ENCODE assay signal across 10 cellular contexts in the genomic region with DNA sequence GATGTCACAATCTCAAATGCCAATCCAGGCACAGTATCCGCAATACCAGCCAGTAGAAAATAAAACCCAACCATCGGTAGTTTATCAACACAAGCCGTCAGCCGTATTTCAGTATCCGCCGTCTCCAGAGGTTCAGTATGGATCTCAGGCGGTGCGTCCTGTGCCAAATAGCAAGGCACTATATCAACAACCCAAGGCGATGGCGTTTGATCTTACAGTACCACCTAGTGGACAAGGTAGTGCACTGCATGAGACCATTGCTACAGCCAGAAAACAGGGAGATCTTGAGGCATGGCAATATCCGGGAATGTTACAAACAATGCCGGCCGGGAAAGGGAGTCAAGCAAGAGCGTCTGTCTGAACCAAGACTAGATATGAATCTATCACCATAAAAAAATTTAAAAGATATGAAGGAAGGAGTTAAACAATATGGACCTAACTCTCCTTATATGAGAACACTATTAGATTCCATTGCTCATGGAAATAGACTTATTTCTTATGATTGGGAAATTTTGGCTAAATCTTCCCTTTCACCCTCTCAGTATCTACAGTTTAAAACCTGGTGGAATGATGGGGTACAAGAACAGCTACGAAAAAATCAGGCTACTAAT. TPM values are rescaled to one million over a fixed set of nuclear protein-coding genes. Genes with fewer than 3 reads are reported as not detected.
DNase-seq lines count a peak whose midpoint lies in the region; ATAC-seq, FAIRE-seq and TF ChIP-seq lines count a peak whose summit lies in the region.
"Not testable (repeated sequence)": the region's sequence is repeated elsewhere in the genome, so short reads cannot be mapped to it uniquely, and the experiment has no call there.
"Had no signal": no experiment of that assay in that cellular context is flagged by ENCODE, and none has a peak within 500 bp of the region (broad histone marks: within the 10 kb centered on the region; RNA-seq: fewer than 3 reads in every experiment).

No MANE protein-coding gene starts in this region.

- intact Hi-C loops in Caco-2 (cut with micrococcal nuclease; ENCODE audit: unreplicated experiment), result loop anchor here (5.0 kb wide), 1 partner anchor 121 kb away; no protein-coding TSS in a partner anchor
- intact Hi-C loops in mammary epithelial cell (cut with micrococcal nuclease), result loop anchor here (2.0 kb wide), 1 partner anchor 123 kb away; no protein-coding TSS in a partner anchor
- intact Hi-C loops in pancreas (cut with DNase I), result not testable (repeated sequence)

- not testable (repeated sequence) for H3K27ac ChIP-seq in mammary epithelial cell (ENCODE audit: insufficient read depth, low read depth, low read length); pancreas
- H3K27ac ChIP-seq in subcutaneous abdominal adipose tissue (ENCODE audit: low read depth, low read length), result peak overlapping the region; percentile 11

- not testable (repeated sequence) for H3K27ac Mint-ChIP-seq in Caco-2 (ENCODE audit: unreplicated experiment)

- H3K79me2 ChIP-seq in mammary epithelial cell (ENCODE audit: insufficient read depth, low read length), result not testable (repeated sequence)

- peak in 3 of 4 donors; percentile 59 to 81 (median 65) for ATAC-seq in pancreas

- not testable (repeated sequence) for H3K9me3 Mint-ChIP-seq in Caco-2 (ENCODE audit: unreplicated experiment)

- H3K36me3 Mint-ChIP-seq in Caco-2 (ENCODE audit: insufficient read depth, unreplicated experiment), result not testable (repeated sequence)

- POLR2A ChIA-PET in Caco-2 (lab: Charles Lee), result not testable (repeated sequence)

- TF ChIP-seq CTCF in Caco-2 (IDR thresholded peaks at IDR 0.05; ENCODE audit: insufficient read depth in 1 of 2, low read depth in 1 of 2, low read length in 1 of 2, severe bottlenecking in 1 of 2, unreplicated experiment in 1 of 2), result peak; percentile 41 to 76
- peak; percentile 22 to 50 for TF ChIP-seq CTCF in mammary epithelial cell (conservative IDR thresholded peaks at IDR 0.05 in 1 of 2, IDR thresholded peaks at IDR 0.05 in 1 of 2; ENCODE audit: extremely low read depth in 1 of 2, insufficient read depth in 1 of 2, low read depth in 1 of 2, low read length in 2 of 2)
- TF ChIP-seq CTCF in pancreas (IDR thresholded peaks at IDR 0.05), result peak; percentile 69 to 92 (median 77)

- not testable (repeated sequence) for H3K9ac ChIP-seq in NT2/D1 (ENCODE audit: insufficient read length, low read depth); mammary epithelial cell (ENCODE audit: insufficient read depth, low read length); subcutaneous abdominal adipose tissue (ENCODE audit: low read length in 5 of 5)

- H3K27me3 ChIP-seq in Caco-2 (replicated peaks; ENCODE audit: control insufficient read depth, insufficient read depth, low read length); NT2/D1 (ENCODE audit: insufficient read depth, insufficient read length); mammary epithelial cell (ENCODE audit: insufficient read depth, low read length); pancreas; subcutaneous abdominal adipose tissue (ENCODE audit: control insufficient read depth in 5 of 5, insufficient read depth in 4 of 5, low read length in 5 of 5): not testable (repeated sequence)

- not testable (repeated sequence) for H3K9me3 ChIP-seq in Caco-2; NT2/D1 (ENCODE audit: insufficient read depth, low read length); mammary epithelial cell (replicated peaks; ENCODE audit: insufficient read depth, low read length); pancreas; subcutaneous abdominal adipose tissue (ENCODE audit: control insufficient read depth in 5 of 5, low read length in 5 of 5)

- H3K4me1 Mint-ChIP-seq in Caco-2 (ENCODE audit: low read depth, unreplicated experiment), result not testable (repeated sequence)

- H3K36me3 ChIP-seq in Caco-2 (ENCODE audit: control insufficient read depth, insufficient read depth, low read length); NT2/D1 (ENCODE audit: insufficient read depth, insufficient read length, low read length); mammary epithelial cell (ENCODE audit: insufficient read depth, low read length); pancreas; subcutaneous abdominal adipose tissue (ENCODE audit: control insufficient read depth in 5 of 5, insufficient read depth in 5 of 5, low read length in 5 of 5): not testable (repeated sequence)

- DNase-seq in Caco-2 (peak; percentile 60 to 66), HS-5 (ENCODE audit: low read depth) (peak; percentile 22), NT2/D1 (ENCODE audit: low read depth, low spot score) (peak; percentile 68), mammary epithelial cell (peak; percentile 41), hypothalamus (lab: John Stamatoyannopoulos, UW) (peak in 32 of 51 donors; percentile 1 to 70 (median 34)), pancreas (peak in 4 of 6 donors; percentile 25 to 77 (median 38))
- DNase-seq in activated CD4-positive, alpha-beta T cell treated with anti-CD3 and anti-CD28 coated beads, Interleukin-2, amount 50 U/mL, for 48 hours, result peak; percentile 16 to 30

- BruUV-seq in Caco-2 (replicated peaks; lab: Mats Ljungman, UMichigan); mammary epithelial cell (replicated peaks; lab: Mats Ljungman, UMichigan): not testable (repeated sequence)

- WGBS in mammary epithelial cell (ENCODE audit: low coverage, missing lambda C conversion rate), result 4% methylated on average over 12 of the region's 15 CpGs
- WGBS in pancreas, 2 donors, result 2% methylated on average over 15 of the region's 15 CpGs

- not testable (repeated sequence) for H3K4me2 ChIP-seq in mammary epithelial cell (ENCODE audit: insufficient read depth, low read depth, low read length)

- H3K4me3 ChIP-seq in Caco-2 (ENCODE audit: low read depth, low read length); NT2/D1 (ENCODE audit: insufficient read length, low read depth); mammary epithelial cell (replicated peaks in 1 of 3; ENCODE audit: insufficient read depth in 1 of 3, low read depth in 2 of 3, low read length in 3 of 3); pancreas; subcutaneous abdominal adipose tissue (ENCODE audit: low read depth in 1 of 5, low read length in 5 of 5): not testable (repeated sequence)

- H3K4me1 ChIP-seq in Caco-2; NT2/D1 (ENCODE audit: insufficient read depth, insufficient read length); mammary epithelial cell (ENCODE audit: insufficient read depth, low read length); pancreas; subcutaneous abdominal adipose tissue (ENCODE audit: control insufficient read depth in 5 of 5, insufficient read depth in 5 of 5, low read length in 5 of 5): not testable (repeated sequence)

- CTCF ChIA-PET in Caco-2 (lab: Charles Lee); mammary epithelial cell (lab: Charles Lee; ENCODE audit: low non-redundant PET): not testable (repeated sequence)

- H3K4me3 Mint-ChIP-seq in Caco-2 (ENCODE audit: unreplicated experiment), result not testable (repeated sequence)

- H4K20me1 ChIP-seq in mammary epithelial cell (ENCODE audit: insufficient read depth, low read length), result not testable (repeated sequence)

- dilution Hi-C loops in mammary epithelial cell (cut with HindIII; ENCODE audit: low sequenced_read_pairs), result not testable (repeated sequence)

- peak; percentile 13 for FAIRE-seq in pancreas (lab: Jason Lieb, UNC)

- in situ Hi-C loops in mammary epithelial cell (cut with MboI; ENCODE audit: low sequenced_read_pairs in 2 of 2), result not testable (repeated sequence)

- not testable (repeated sequence) for H3K27me3 Mint-ChIP-seq in Caco-2 (ENCODE audit: insufficient read depth, unreplicated experiment)

- H2AFZ ChIP-seq in mammary epithelial cell (ENCODE audit: low read depth, low read length), result not testable (repeated sequence)

RNA-seq across cellular contexts. Expression of a gene that starts 46.6 kb away (rescaled TPM):
- total RNA-seq in Caco-2 (2022), result not detected in 2 replicates
- not detected for total RNA-seq in mammary epithelial cell
- polyA plus RNA-seq in mammary epithelial cell, result not detected
- polyA minus RNA-seq in mammary epithelial cell, result not detected
- not detected for total RNA-seq in pancreas
- not detected for polyA plus RNA-seq in pancreas
- total RNA-seq: activated T-helper 2 cell treated with anti-CD3 and anti-CD28 coated beads, Interferon-gamma antibody, Interleukin-2, Interleukin-4, amounts not matched to agents 10 μg/mL and 5 μg/mL and 100 μg/mL, durations not matched to agents 14 hours and 24 hours and 36 hours; urinary bladder had no signal
- polyA plus RNA-seq: urinary bladder had no signal
